7 cellular contexts compared by ENCODE assay signal in genomic region chr4:30714408-30715031, GRCh38. TPM values are rescaled to one million over a fixed set of nuclear protein-coding genes. Genes with fewer than 3 reads are reported as not detected.
DNase-seq lines count a peak whose midpoint lies in the region; ATAC-seq and TF ChIP-seq lines count a peak whose summit lies in the region.

No MANE protein-coding gene starts in this region.

- DNase-seq in GM12865 (ENCODE audit: low read depth), result peak; percentile 28
- DNase-seq in SK-N-SH, result peak; percentile 63
- peak in 1 of 2 donors; percentile 70 for DNase-seq in foreskin fibroblast
- peak; percentile 44 for DNase-seq in retina
- no peak for DNase-seq in activated effector memory CD4-positive, alpha-beta T cell treated with Interleukin-2 at 50 U/mL for 16 hours
- no peak for DNase-seq in activated naive CD4-positive, alpha-beta T cell treated with anti-CD3 and anti-CD28 coated beads, Interleukin-2, amount 50 U/mL, for 72 hours (ENCODE audit: low spot score in 2 of 2)

- H4K20me1 ChIP-seq in SK-N-SH (ENCODE audit: insufficient read depth), result no peaks in the 10 kb centered on the region

- H3K9ac ChIP-seq in SK-N-SH, result no peak overlapping the region

- TF ChIP-seq CTCF in GM12865 (IDR thresholded peaks at IDR 0.05; ENCODE audit: insufficient read depth, low read depth, low read length, missing control alignments) (peak; percentile 53), SK-N-SH (IDR thresholded peaks at IDR 0.05) (peak; percentile 83), foreskin fibroblast (IDR thresholded peaks at IDR 0.05; ENCODE audit: low read depth, low read length) (peak; percentile 82)

- H3K4me3 ChIP-seq in GM12865 (ENCODE audit: low read depth, low read length) (no peak overlapping the region), SK-N-SH (ENCODE audit: low read depth in 2 of 2, low read length in 1 of 2) (no peak overlapping the region), foreskin fibroblast (ENCODE audit: low read depth in 1 of 2, low read length in 2 of 2) (no peak overlapping the region)

- peaks cover 20% of the 10 kb centered on the region for H3K27me3 ChIP-seq in SK-N-SH (ENCODE audit: insufficient read depth)

- WGBS in SK-N-SH (ENCODE audit: low lambda C conversion rate), result 31% methylated on average over 6 of the region's 6 CpGs

- peaks cover 14 to 31% of the 10 kb centered on the region in 2 donors for H3K36me3 Mint-ChIP-seq in activated naive CD4-positive, alpha-beta T cell treated with anti-CD3 and anti-CD28 coated beads, Interleukin-2, amount 50 U/mL, for 72 hours

- no peak for TF ChIP-seq EP300 in SK-N-SH (IDR thresholded peaks at IDR 0.05; ENCODE audit: borderline replicate concordance in 1 of 2, low read depth in 1 of 2, low read length in 1 of 2)

- peak; percentile 54 for ATAC-seq in HG03442 (IDR thresholded peaks at IDR 0.05; ENCODE audit: unreplicated experiment)
- no peak for ATAC-seq in activated naive CD4-positive, alpha-beta T cell treated with anti-CD3 and anti-CD28 coated beads, Interleukin-2, amount 50 U/mL, for 72 hours

- H3K27ac ChIP-seq in SK-N-SH (ENCODE audit: low read depth in 2 of 2, low read length in 1 of 2), result no peak overlapping the region

- H3F3A ChIP-seq in SK-N-SH (replicated peaks; ENCODE audit: insufficient read depth), result peaks cover 9% of the 10 kb centered on the region

- no peak overlapping the region for H3K4me2 ChIP-seq in SK-N-SH

- peaks cover 18 to 19% of the 10 kb centered on the region in 2 donors for H3K9me3 Mint-ChIP-seq in activated naive CD4-positive, alpha-beta T cell treated with anti-CD3 and anti-CD28 coated beads, Interleukin-2, amount 50 U/mL, for 72 hours

- H3K9me2 ChIP-seq in SK-N-SH, result no peaks in the 10 kb centered on the region

- H3K9me3 ChIP-seq in SK-N-SH, result no peaks in the 10 kb centered on the region

- H3K27ac Mint-ChIP-seq in activated naive CD4-positive, alpha-beta T cell treated with anti-CD3 and anti-CD28 coated beads, Interleukin-2, amount 50 U/mL, for 72 hours, result no peak overlapping the region

- H3K4me1 ChIP-seq in SK-N-SH (ENCODE audit: control insufficient read depth in 1 of 2, insufficient read depth in 2 of 2, low read depth in 1 of 2, low read length in 1 of 2), result peaks cover 0 to 20% of the 10 kb centered on the region in 2 experiments; a peak in 1 of 4 replicates

- H2AFZ ChIP-seq in SK-N-SH (ENCODE audit: low read depth), result no peak overlapping the region

- CTCF ChIA-PET in SK-N-SH (lab: Yijun Ruan, JAX), result interaction anchor here (0.6 to 2.5 kb wide), 25 partner anchors 8 to 1611 kb away, joined by 3 to 19 read pairs (median 3); no protein-coding TSS in a partner anchor

- no peaks in the 10 kb centered on the region for H3K36me3 ChIP-seq in SK-N-SH (replicated peaks in 1 of 2; ENCODE audit: control insufficient read depth in 1 of 2, insufficient read depth in 2 of 2, low read length in 1 of 2)

- peak; percentile 66 for TF ChIP-seq RAD21 in SK-N-SH (IDR thresholded peaks at IDR 0.05; ENCODE audit: low read length)

- POLR2A ChIA-PET in SK-N-SH (lab: Yijun Ruan, JAX), result no interaction called here

- H3K79me2 ChIP-seq in SK-N-SH (ENCODE audit: insufficient read depth), result no peaks in the 10 kb centered on the region

TF ChIP-seq in SK-N-SH, 30 proteins besides CTCF, POLR2A, EP300 and RAD21:
- TF ChIP-seq EZH2phosphoT487 (IDR thresholded peaks at IDR 0.05; ENCODE audit: borderline replicate concordance, low read depth), result no peak
- peak; percentile 72 for TF ChIP-seq SMC3 (IDR thresholded peaks at IDR 0.05; ENCODE audit: low read depth, low read length)
- no peak for TF ChIP-seq RFX5 (IDR thresholded peaks at IDR 0.05; ENCODE audit: low read length)
- TF ChIP-seq NFIC (IDR thresholded peaks at IDR 0.05; ENCODE audit: borderline replicate concordance), result no peak

RNA-seq across cellular contexts. Expression of gene PCDH7, which starts 5.6 kb away (rescaled TPM):
- polyA plus RNA-seq in SK-N-SH (2012; rRNA removed), result 0.45 and 0.48 TPM in 2 replicates
- polyA plus RNA-seq in SK-N-SH (2012; cell fraction: cytosol; rRNA removed), result 0.45 and 0.53 TPM in 2 replicates
- polyA plus RNA-seq in SK-N-SH (2012; cell fraction: nucleus; rRNA removed), result 0.35 and 0.63 TPM in 2 replicates
- not detected for total RNA-seq in activated naive CD4-positive, alpha-beta T cell treated with anti-CD3 and anti-CD28 coated beads, Interleukin-2, amount 50 U/mL, for 72 hours

Comparison
In these comparisons a context has a peak if more than half of its experiments do, and no peak if none do; other contexts are left out.
1. DNase-seq: peak in GM12865 (single experiment), SK-N-SH (single experiment) and retina (single experiment); none in activated effector memory CD4-positive, alpha-beta T cell treated with Interleukin-2 at 50 U/mL for 16 hours (single experiment) and activated naive CD4-positive, alpha-beta T cell treated with anti-CD3 and anti-CD28 coated beads, Interleukin-2, amount 50 U/mL, for 72 hours (0 of 2).
2. Peak in every context shown above with its lines, with median percentiles within 50 percentile points of each other: CTCF ChIP-seq.